ENCODE assay signal across 8 cellular contexts in the genomic region with DNA sequence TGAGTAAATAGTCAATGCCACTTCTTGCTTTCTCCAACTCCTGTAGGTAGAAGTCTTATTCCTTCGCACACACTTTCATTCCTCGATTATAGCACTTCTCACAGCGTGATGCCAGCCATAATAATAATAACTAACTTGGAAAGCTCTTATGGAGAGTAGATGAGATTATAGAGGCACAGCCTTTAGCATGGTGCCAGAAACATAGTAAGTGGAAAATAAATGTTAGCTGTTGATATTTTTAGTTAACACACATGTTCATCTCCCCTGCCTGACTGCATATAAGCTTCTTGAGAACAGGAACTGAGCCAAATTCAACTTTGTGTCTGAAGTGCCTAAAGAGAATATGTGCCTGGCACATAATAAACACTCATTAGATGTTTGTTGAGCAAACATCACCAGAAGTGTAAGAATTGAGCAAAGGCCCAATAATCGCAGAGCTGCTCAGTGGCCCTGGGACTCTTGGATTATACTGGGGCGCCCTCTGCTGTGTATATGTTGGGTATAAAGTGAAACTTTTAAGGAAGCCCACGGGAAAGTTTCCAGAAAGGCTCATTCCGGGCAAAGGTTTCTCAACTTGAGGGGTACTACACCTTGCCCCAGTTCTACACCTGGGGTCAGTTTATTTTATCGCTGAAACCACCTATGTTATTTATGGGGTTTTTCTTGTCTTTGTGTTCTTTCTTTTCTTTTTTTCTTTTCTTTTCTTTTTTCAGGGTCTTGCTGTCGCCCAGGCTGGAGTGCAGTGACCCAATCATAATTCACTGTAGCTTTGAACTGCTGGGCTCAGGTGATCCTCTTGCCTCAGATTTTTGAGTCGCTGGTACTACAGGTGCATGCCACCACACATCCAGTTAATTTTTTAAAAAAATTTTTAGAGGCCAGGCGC. TPM values are rescaled to one million over a fixed set of nuclear protein-coding genes. Genes with fewer than 3 reads are reported as not detected.
DNase-seq lines count a peak whose midpoint lies in the region; ATAC-seq, FAIRE-seq and TF ChIP-seq lines count a peak whose summit lies in the region.

No MANE protein-coding gene starts in this region.

- intact Hi-C loops in CD14-positive monocyte (cut with micrococcal nuclease) (loop anchor here in 1 of 2 donors (5.0 kb wide), 1 partner anchor 142 kb away; no protein-coding TSS in a partner anchor), pancreas (cut with DNase I) (loop anchor here in 2 of 3 donors (5.0 kb wide), 2 partner anchors 112 to 122 kb away; partner anchors contain the start of gene ALKBH8 (in 1 of the 2))

- TF ChIP-seq CTCF in CD14-positive monocyte (IDR thresholded peaks at IDR 0.05) (peak; percentile 51), foreskin fibroblast (IDR thresholded peaks at IDR 0.05; ENCODE audit: low read depth, low read length) (peak; percentile 54), pancreas (IDR thresholded peaks at IDR 0.05) (peak in 3 of 4 donors; percentile 43 to 60 (median 47))

- H3K9me3 ChIP-seq in pancreas, result no peaks in the 10 kb centered on the region

- no peak overlapping the region for H3K4me3 Mint-ChIP-seq in CD14-positive monocyte

- no peak for DNase-seq in CD14-positive monocyte (ENCODE audit: low spot score)
- DNase-seq in Kasumi-1 (lab: John Stamatoyannopoulos, UW), result peak; percentile 74 to 76
- DNase-seq in RPMI8226, result peak; percentile 79
- peak; percentile 6 to 7 for DNase-seq in activated T-helper 1 cell treated with anti-CD3 and anti-CD28 coated beads, Interleukin-2, amount 50 U/mL, for 16 hours (ENCODE audit: low read depth in 1 of 2, low spot score in 1 of 2)
- peak; percentile 37 to 79 for DNase-seq in foreskin fibroblast
- peak in 5 of 6 donors; percentile 49 to 75 (median 62) for DNase-seq in pancreas
- DNase-seq in ureter (ENCODE audit: low spot score), result peak; percentile 71

- FAIRE-seq in pancreas (lab: Jason Lieb, UNC), result no peak

- peak; percentile 24 for ATAC-seq in GM19468 (IDR thresholded peaks at IDR 0.05; ENCODE audit: extremely low read depth, unreplicated experiment)
- peak; percentile 96 to 99 (median 98) for ATAC-seq in pancreas

- H3K4me1 Mint-ChIP-seq in CD14-positive monocyte, result peaks cover 2% of the 10 kb centered on the region

- H3K27ac Mint-ChIP-seq in CD14-positive monocyte, result no peak overlapping the region

- WGBS in pancreas, 2 donors, result 34 to 37% methylated on average over 11 of the region's 11 CpGs

- no peaks in the 10 kb centered on the region for H3K36me3 Mint-ChIP-seq in CD14-positive monocyte

- H3K4me1 ChIP-seq in pancreas, result peaks cover 0 to 2% (median 0%) of the 10 kb centered on the region in 3 donors

- no peak overlapping the region for H3K27ac ChIP-seq in pancreas

- H3K27me3 ChIP-seq in pancreas, result peaks cover 0 to 6% (median 0%) of the 10 kb centered on the region in 4 donors

- peaks cover 4 to 11% (median 8%) of the 10 kb centered on the region in 3 donors for H3K27me3 Mint-ChIP-seq in CD14-positive monocyte (ENCODE audit: low read depth in 3 of 3)

- H3K4me3 ChIP-seq in foreskin fibroblast (ENCODE audit: low read depth in 1 of 2, low read length in 2 of 2) (peak overlapping the region in 1 of 2 donors; percentile 31), pancreas (no peak overlapping the region)

- H3K9me3 Mint-ChIP-seq in CD14-positive monocyte, result no peaks in the 10 kb centered on the region

- no peaks in the 10 kb centered on the region for H3K36me3 ChIP-seq in pancreas

RNA-seq across cellular contexts. Expression of gene SLN, which starts 22.3 kb away (rescaled TPM):
- polyA plus RNA-seq in CD14-positive monocyte (not detected), pancreas (under 1 TPM in 1 of 2 donors, not detected in 1; 0.19 TPM)
- total RNA-seq in pancreas (not detected), ureter (0.57 TPM)
